ENCODE assay signal across 12 cellular contexts in genomic region chr9:114370251-114370984, GRCh38. TPM values are rescaled to one million over a fixed set of nuclear protein-coding genes. Genes with fewer than 3 reads are reported as not detected.
DNase-seq lines count a peak whose midpoint lies in the region; ATAC-seq and TF ChIP-seq lines count a peak whose summit lies in the region.
"Had no signal": no experiment of that assay in that cellular context is flagged by ENCODE, and none has a peak within 500 bp of the region (broad histone marks: within the 10 kb centered on the region; RNA-seq: fewer than 3 reads in every experiment).

No MANE protein-coding gene starts in this region.

- peaks cover 35% of the 10 kb centered on the region for H3K4me1 Mint-ChIP-seq in brain
- peaks cover 29% of the 10 kb centered on the region for H3K4me1 Mint-ChIP-seq in neural crest cell

- H3K36me3 Mint-ChIP-seq in brain (peaks cover 24% of the 10 kb centered on the region), neural crest cell (ENCODE audit: low read depth) (peaks cover 5% of the 10 kb centered on the region)

- H3K4me3 Mint-ChIP-seq in brain (peak overlapping the region in 2 of 5 experiments; percentile 16 to 41), neural crest cell (no peak overlapping the region)

- H3K27me3 Mint-ChIP-seq in brain = no peaks in the 10 kb centered on the region
- no peaks in the 10 kb centered on the region for H3K27me3 Mint-ChIP-seq in neural crest cell (ENCODE audit: low read depth)

- DNase-seq in D341Med (ENCODE audit: low spot score) (peak; percentile 91), NB4 (ENCODE audit: low read depth) (peak; percentile 62), neural crest cell (ENCODE audit: low read depth, low spot score) (no peak), posterior vena cava (ENCODE audit: low spot score) (no peak)
- DNase-seq: activated gamma-delta T cell treated with Interleukin-2 at 50 U/mL for 16 hours, NCI-H1436 treated with DMSO at 0.1 percent for 48 hours, thyroid gland had no signal

- no peak for TF ChIP-seq POLR2A in NB4 (IDR thresholded peaks at IDR 0.05; ENCODE audit: extremely low read depth, insufficient read length)

- intact Hi-C loops in posterior vena cava (cut with DNase I) = no loop called here

- no peaks in the 10 kb centered on the region for H3K9me3 Mint-ChIP-seq in brain
- peaks cover 4% of the 10 kb centered on the region for H3K9me3 Mint-ChIP-seq in neural crest cell

- TF ChIP-seq CTCF in NB4 (IDR thresholded peaks at IDR 0.05; ENCODE audit: low read depth, low read length) = no peak
- no peak for TF ChIP-seq CTCF in brain (conservative IDR thresholded peaks at IDR 0.05)
- no peak for TF ChIP-seq CTCF in neural crest cell (conservative IDR thresholded peaks at IDR 0.05)

- ATAC-seq in HG03469 (IDR thresholded peaks at IDR 0.05; ENCODE audit: unreplicated experiment) = no peak
- no peak for ATAC-seq in HG02588 (IDR thresholded peaks at IDR 0.05; ENCODE audit: unreplicated experiment)
- no peak for ATAC-seq in HG03565 (IDR thresholded peaks at IDR 0.05; ENCODE audit: unreplicated experiment)

- no peak overlapping the region for H3K4me3 ChIP-seq in NB4 (ENCODE audit: low read depth, low read length)
- H3K4me3 ChIP-seq: thyroid gland had no signal

- peak overlapping the region; percentile 73 to 91 (median 77) for H3K27ac Mint-ChIP-seq in brain
- H3K27ac Mint-ChIP-seq in neural crest cell (ENCODE audit: unreplicated experiment) = peak overlapping the region; percentile 48

RNA-seq across cellular contexts. Expression of gene AKNA, which starts 17.4 kb away (rescaled TPM):
- 9.6 TPM for polyA plus RNA-seq in brain (ENCODE audit: insufficient read depth, low read depth, low replicate concordance)
- total RNA-seq in neural crest cell = 13.4 and 16.6 TPM in 2 replicates
- total RNA-seq in posterior vena cava = 10 to 100 TPM; 23.8 to 32.4 TPM

RNA-seq across cellular contexts. Expression of gene ORM2, which starts 40.7 kb away (rescaled TPM):
- polyA plus RNA-seq in brain (ENCODE audit: insufficient read depth, low read depth, low replicate concordance) = 0.49 TPM
- total RNA-seq in neural crest cell (not detected in 2 replicates), posterior vena cava (not detected)
- total RNA-seq: lower leg skin, thyroid gland had no signal

RNA-seq across cellular contexts. Expression of gene ORM1, which starts 47.5 kb away (rescaled TPM):
- 3.2 TPM for polyA plus RNA-seq in brain (ENCODE audit: insufficient read depth, low read depth, low replicate concordance)
- total RNA-seq in neural crest cell (not detected in 2 replicates), posterior vena cava (1 to 10 TPM in 1 of 2 donors, not detected in 1; 1.8 TPM)
- total RNA-seq: lower leg skin, thyroid gland had no signal

Comparison
In these comparisons a context has a peak if more than half of its experiments do, and no peak if none do; other contexts are left out.
1. DNase-seq: peak in D341Med (single experiment) and NB4 (single experiment); none in neural crest cell (single experiment) and posterior vena cava (single experiment).